In the genomic region with DNA sequence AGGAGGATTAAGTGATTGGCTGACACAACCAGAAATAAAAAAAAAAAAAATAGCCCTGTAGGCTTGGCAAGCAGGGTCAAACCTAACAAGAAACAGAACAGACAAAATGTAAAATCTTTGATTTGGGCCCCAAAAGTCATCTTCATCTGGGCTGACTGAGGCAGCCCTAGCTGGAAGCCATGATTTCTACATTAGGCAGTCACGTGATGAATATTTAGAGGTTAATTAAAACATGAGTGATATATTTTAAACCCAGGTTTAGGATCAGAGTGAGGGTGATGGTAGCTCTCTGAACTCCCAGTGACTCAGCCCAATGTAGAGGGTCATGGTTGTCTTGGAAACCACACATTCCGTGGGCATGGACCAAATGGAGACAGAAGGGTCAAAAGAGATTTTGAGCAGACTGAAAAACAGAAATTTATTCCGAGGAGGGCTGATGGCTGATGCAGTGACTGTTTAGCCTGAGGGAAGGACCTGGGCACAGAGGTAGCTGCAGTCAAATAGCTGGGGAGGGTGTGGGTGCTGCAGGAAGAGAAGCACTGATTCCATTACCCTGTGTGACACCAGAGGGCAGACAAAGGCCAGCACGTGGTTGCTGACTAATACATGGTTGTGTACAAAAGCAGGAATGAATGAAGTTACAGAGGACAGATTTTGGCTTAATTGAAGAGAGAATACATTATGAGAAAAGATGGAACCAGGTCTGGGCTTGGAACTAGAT, we compare ENCODE assay signal across 1 cellular context.
TF ChIP-seq lines count a peak whose summit lies in the region.

No MANE protein-coding gene starts in this region.

TF ChIP-seq in HepG2, 621 proteins besides CTCF, POLR2A, EP300 and RAD21:
- TF ChIP-seq, protein P1, sequence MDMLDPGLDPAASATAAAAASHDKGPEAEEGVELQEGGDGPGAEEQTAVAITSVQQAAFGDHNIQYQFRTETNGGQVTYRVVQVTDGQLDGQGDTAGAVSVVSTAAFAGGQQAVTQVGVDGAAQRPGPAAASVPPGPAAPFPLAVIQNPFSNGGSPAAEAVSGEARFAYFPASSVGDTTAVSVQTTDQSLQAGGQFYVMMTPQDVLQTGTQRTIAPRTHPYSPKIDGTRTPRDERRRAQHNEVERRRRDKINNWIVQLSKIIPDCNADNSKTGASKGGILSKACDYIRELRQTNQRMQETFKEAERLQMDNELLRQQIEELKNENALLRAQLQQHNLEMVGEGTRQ (IDR thresholded peaks at IDR 0.05; ENCODE audit: low read depth, low read length), result 0 out of 2 replicates have a peak, but pooled peaks have one; percentile 13
- TF ChIP-seq, protein P1 (CRISPR knock-in tag; IDR thresholded peaks at IDR 0.05; ENCODE audit: borderline replicate concordance), result no peak
- TF ChIP-seq RAD51 (IDR thresholded peaks at IDR 0.05; ENCODE audit: borderline replicate concordance), result peak; percentile 65; the same call in 1 of the 2 replicates
- TF ChIP-seq KDM1A (CRISPR knock-in tag; IDR thresholded peaks at IDR 0.05), result no peak
- TF ChIP-seq SOX13 (IDR thresholded peaks at IDR 0.05), result no peak
- no peak for TF ChIP-seq SOX13 (CRISPR knock-in tag; conservative IDR thresholded peaks at IDR 0.05 in 1 of 2, IDR thresholded peaks at IDR 0.05 in 1 of 2)
